In genomic region chr14:102592969-102593840, GRCh38 we compare ENCODE assay signal across 8 cellular contexts. TPM values are rescaled to one million over a fixed set of nuclear protein-coding genes. Genes with fewer than 3 reads are reported as not detected.
A peak's percentile ranks its signal among the peaks of the same experiment; 100 is the strongest.
DNase-seq lines count a peak whose midpoint lies in the region; ATAC-seq and TF ChIP-seq lines count a peak whose summit lies in the region.

No MANE protein-coding gene starts in this region.

- H3K9me3 Mint-ChIP-seq in CD4-positive, CD25-positive, alpha-beta regulatory T cell: no peaks in the 10 kb centered on the region

- TF ChIP-seq CTCF in WI38 (IDR thresholded peaks at IDR 0.05; ENCODE audit: low read depth, low read length) (peak; percentile 34), cardiac fibroblast (IDR thresholded peaks at IDR 0.05; ENCODE audit: low read depth, low read length) (peak; percentile 37)

- peak overlapping the region; percentile 74 for H3K4me3 ChIP-seq in CD4-positive, CD25-positive, alpha-beta regulatory T cell (ENCODE audit: low read depth, low read length)
- H3K4me3 ChIP-seq in HUES64 (ENCODE audit: low read length) (peak overlapping the region; percentile 92), WI38 (ENCODE audit: low read depth, low read length) (peak overlapping the region; percentile 89), cardiac fibroblast (replicated peaks in 1 of 2; ENCODE audit: low read depth in 2 of 2, low read length in 2 of 2) (peak overlapping the region; percentile 77 to 87)

- ATAC-seq in CD4-positive, CD25-positive, alpha-beta regulatory T cell (ENCODE audit: low read depth in 2 of 2): peak; percentile 31 to 33
- ATAC-seq in GM19455 (IDR thresholded peaks at IDR 0.05; ENCODE audit: unreplicated experiment): peak; percentile 21
- no peak for ATAC-seq in HG03378 (IDR thresholded peaks at IDR 0.05; ENCODE audit: unreplicated experiment)

- H3K9me3 ChIP-seq in CD4-positive, CD25-positive, alpha-beta regulatory T cell (ENCODE audit: control insufficient read depth in 2 of 2, low read length in 2 of 2): no peaks in the 10 kb centered on the region
- H3K9me3 ChIP-seq in HUES64 (ENCODE audit: insufficient read depth, low read depth, low read length): no peaks in the 10 kb centered on the region

- no peaks in the 10 kb centered on the region for H3K36me3 ChIP-seq in CD4-positive, CD25-positive, alpha-beta regulatory T cell (ENCODE audit: control insufficient read depth, insufficient read depth, low read length)
- H3K36me3 ChIP-seq in HUES64 (ENCODE audit: insufficient read depth, low read length): no peaks in the 10 kb centered on the region

- H3K36me3 Mint-ChIP-seq in CD4-positive, CD25-positive, alpha-beta regulatory T cell: no peaks in the 10 kb centered on the region

- H3K9ac ChIP-seq in HUES64 (ENCODE audit: low read depth, low read length): peak overlapping the region; percentile 71

- peak; percentile 45 to 78 (median 72) for DNase-seq in CD4-positive, CD25-positive, alpha-beta regulatory T cell
- DNase-seq in cardiac fibroblast (ENCODE audit: low read depth in 2 of 2) (peak; percentile 32 to 50), kidney tubule cell (ENCODE audit: low spot score) (peak; percentile 52)
- peak; percentile 37 to 45 for DNase-seq in stimulated activated CD4-positive, alpha-beta T cell treated with anti-CD3 and anti-CD28 coated beads, Interleukin-1b, Interleukin-23, amount 100 ng/mL, for 4 hours (ENCODE audit: low read depth in 2 of 2)

- H3K27me3 ChIP-seq in CD4-positive, CD25-positive, alpha-beta regulatory T cell (ENCODE audit: control insufficient read depth, insufficient read depth, low read length): no peaks in the 10 kb centered on the region
- H3K27me3 ChIP-seq in HUES64 (ENCODE audit: insufficient read depth, low read length): no peaks in the 10 kb centered on the region

- under 1% methylated on average over 95 of the region's 95 CpGs for WGBS in HUES64

- H3K4me3 Mint-ChIP-seq in CD4-positive, CD25-positive, alpha-beta regulatory T cell: peak overlapping the region; percentile 82 to 95 (median 86)

- peak overlapping the region; percentile 32 to 94 (median 88) for H3K27ac Mint-ChIP-seq in CD4-positive, CD25-positive, alpha-beta regulatory T cell

- peaks cover 20% of the 10 kb centered on the region for H3K27me3 Mint-ChIP-seq in CD4-positive, CD25-positive, alpha-beta regulatory T cell

- peak overlapping the region; percentile 92 for H3K27ac ChIP-seq in CD4-positive, CD25-positive, alpha-beta regulatory T cell (ENCODE audit: insufficient read depth, low read length, poor library complexity, severe bottlenecking)
- H3K27ac ChIP-seq in HUES64 (ENCODE audit: low read depth, low read length): peak overlapping the region; percentile 89; the same call in 1 of the 2 replicates

- H3K4me1 ChIP-seq in CD4-positive, CD25-positive, alpha-beta regulatory T cell (ENCODE audit: control insufficient read depth, insufficient read depth, low read length, poor library complexity, severe bottlenecking): peaks cover 24% of the 10 kb centered on the region
- peaks cover 16% of the 10 kb centered on the region for H3K4me1 ChIP-seq in HUES64 (ENCODE audit: insufficient read depth, low read length)

- H3K4me1 Mint-ChIP-seq in CD4-positive, CD25-positive, alpha-beta regulatory T cell: peaks cover 5 to 48% (median 21%) of the 10 kb centered on the region in 4 donors

RNA-seq across cellular contexts. Expression of gene RCOR1, which starts 0.8 kb away (rescaled TPM):
- total RNA-seq in CD4-positive, CD25-positive, alpha-beta regulatory T cell: 28.1 TPM
- 1 to 10 TPM in 1 of 4 donors, under 1 TPM in 3; 0.40 to 1.2 (median 0.48) TPM for polyA plus RNA-seq in CD4-positive, CD25-positive, alpha-beta regulatory T cell
- polyA plus RNA-seq in HUES64 (2013, experiment 1 of 2): 13.5 TPM
- polyA plus RNA-seq in HUES64 (2013, experiment 2 of 2): 15.9 TPM
